8 cellular contexts compared by ENCODE assay signal in the genomic region with DNA sequence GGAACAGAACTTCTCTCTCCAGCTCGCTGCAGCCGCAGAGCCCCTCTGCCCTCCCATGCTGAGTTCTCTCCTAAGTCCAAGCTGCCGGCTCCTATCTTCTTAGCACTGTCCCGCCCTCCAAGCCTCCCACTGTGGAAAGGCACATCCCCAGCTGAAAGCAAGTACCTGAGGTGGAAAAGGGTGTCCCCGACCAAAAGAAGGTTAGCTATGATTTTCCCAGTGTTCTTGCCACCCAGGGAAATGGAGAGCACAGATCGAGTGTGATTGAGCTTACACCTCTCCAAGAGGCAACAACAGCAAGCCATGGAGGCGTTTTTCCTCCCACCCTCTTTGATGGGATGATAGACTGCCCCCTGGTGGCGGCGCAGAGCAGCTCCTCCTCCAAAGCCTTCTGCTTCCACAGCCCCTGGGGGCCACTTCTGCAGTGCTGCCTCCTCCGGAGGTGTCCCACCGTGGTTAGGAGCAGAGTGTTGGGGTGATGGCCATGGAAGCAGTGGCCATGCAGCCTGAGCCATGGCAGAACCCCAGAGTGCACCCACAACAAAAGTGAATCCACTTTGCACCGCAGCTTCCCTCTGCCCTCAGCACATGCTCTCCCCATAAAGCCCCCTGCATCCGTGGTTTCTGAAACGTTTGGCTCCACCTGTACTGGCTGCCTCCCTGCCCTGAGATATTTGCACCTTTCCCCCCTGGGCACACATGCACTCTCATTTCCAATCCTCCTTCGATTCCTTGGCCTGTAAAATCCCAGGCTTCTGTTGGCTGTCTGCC.
DNase-seq lines count a peak whose midpoint lies in the region; ATAC-seq and TF ChIP-seq lines count a peak whose summit lies in the region.

No MANE protein-coding gene starts in this region.

- no peaks in the 10 kb centered on the region for H3K27me3 ChIP-seq in HAP-1 (ENCODE audit: low read depth)

- no peaks in the 10 kb centered on the region for H3K36me3 ChIP-seq in HAP-1 (replicated peaks)

- CTCF ChIA-PET in activated CD4-positive, alpha-beta T cell treated with anti-CD3 and anti-CD28 coated beads for 36 hours (lab: Charles Lee): interaction anchor here (0.6 to 2.5 kb wide), 30 partner anchors 9 to 817 kb away, joined by 3 to 16 read pairs (median 4); no protein-coding TSS in a partner anchor

- peak; percentile 73 for ATAC-seq in activated CD4-positive, alpha-beta T cell treated with anti-CD3 and anti-CD28 coated beads for 36 hours
- ATAC-seq in naive B cell (ENCODE audit: low read depth in 2 of 2): peak; percentile 23 to 43
- ATAC-seq in stimulated activated naive CD8-positive, alpha-beta T cell treated with anti-CD3 and anti-CD28 coated beads, Interleukin-15, amount 100 ng/mL, for 72 hours: peak; percentile 80

- peaks cover 4% of the 10 kb centered on the region for H3K4me1 Mint-ChIP-seq in activated CD4-positive, alpha-beta T cell treated with anti-CD3 and anti-CD28 coated beads for 36 hours
- no peaks in the 10 kb centered on the region for H3K4me1 Mint-ChIP-seq in naive B cell
- no peaks in the 10 kb centered on the region for H3K4me1 Mint-ChIP-seq in stimulated activated naive CD8-positive, alpha-beta T cell treated with anti-CD3 and anti-CD28 coated beads, Interleukin-15, amount 100 ng/mL, for 72 hours

- H3K4me3 ChIP-seq in HAP-1 (no peak overlapping the region), lower leg skin (ENCODE audit: low read depth, poor library complexity, severe bottlenecking) (no peak overlapping the region)

- H3K4me1 ChIP-seq in HAP-1: no peaks in the 10 kb centered on the region

- intact Hi-C loops in activated CD4-positive, alpha-beta T cell treated with anti-CD3 and anti-CD28 coated beads for 36 hours (cut with DNase I, micrococcal nuclease): loop anchor here (1.0 to 10.0 kb wide), 5 partner anchors 179 to 1495 kb away; no protein-coding TSS in a partner anchor
- intact Hi-C loops in lower leg skin (cut with DNase I; ENCODE audit: low total_unique reads): loop anchor here (5.0 kb wide), 1 partner anchor 857 kb away; no protein-coding TSS in a partner anchor

- peaks cover 2% of the 10 kb centered on the region for H3K27me3 Mint-ChIP-seq in activated CD4-positive, alpha-beta T cell treated with anti-CD3 and anti-CD28 coated beads for 36 hours
- peaks cover 12 to 22% (median 19%) of the 10 kb centered on the region in 3 donors for H3K27me3 Mint-ChIP-seq in naive B cell
- peaks cover 8% of the 10 kb centered on the region for H3K27me3 Mint-ChIP-seq in stimulated activated naive CD8-positive, alpha-beta T cell treated with anti-CD3 and anti-CD28 coated beads, Interleukin-15, amount 100 ng/mL, for 72 hours

- H3K36me3 Mint-ChIP-seq in activated CD4-positive, alpha-beta T cell treated with anti-CD3 and anti-CD28 coated beads for 36 hours (ENCODE audit: low read depth): no peaks in the 10 kb centered on the region
- H3K36me3 Mint-ChIP-seq in naive B cell: no peaks in the 10 kb centered on the region

- no peak overlapping the region for H3K4me3 Mint-ChIP-seq in activated CD4-positive, alpha-beta T cell treated with anti-CD3 and anti-CD28 coated beads for 36 hours
- H3K4me3 Mint-ChIP-seq in naive B cell: no peak overlapping the region
- no peak overlapping the region for H3K4me3 Mint-ChIP-seq in stimulated activated naive CD8-positive, alpha-beta T cell treated with anti-CD3 and anti-CD28 coated beads, Interleukin-15, amount 100 ng/mL, for 72 hours

- WGBS in lower leg skin, 2 donors: 49 to 50% methylated on average over 15 of the region's 15 CpGs

- peak; percentile 82 for DNase-seq in ELF-1 (ENCODE audit: low read depth, low spot score)
- peak; percentile 48 to 78 for DNase-seq in HAP-1 (ENCODE audit: low spot score in 2 of 2)
- peak; percentile 18 for DNase-seq in NCI-H1930 (lab: John Stamatoyannopoulos, UW)
- peak; percentile 83 for DNase-seq in activated CD4-positive, alpha-beta T cell treated with anti-CD3 and anti-CD28 coated beads for 36 hours
- peak; percentile 22 for DNase-seq in effector CD4-positive, alpha-beta T cell
- DNase-seq in naive B cell: peak; percentile 7
- DNase-seq in stimulated activated naive CD8-positive, alpha-beta T cell treated with anti-CD3 and anti-CD28 coated beads, Interleukin-15, amount 100 ng/mL, for 72 hours: peak; percentile 57 to 58
- no peak for DNase-seq in lower leg skin (ENCODE audit: low spot score in 2 of 2)

- TF ChIP-seq CTCF in lower leg skin (IDR thresholded peaks at IDR 0.05): no peak

- no peak overlapping the region for H3K27ac Mint-ChIP-seq in activated CD4-positive, alpha-beta T cell treated with anti-CD3 and anti-CD28 coated beads for 36 hours
- H3K27ac Mint-ChIP-seq in naive B cell: no peak overlapping the region
- H3K27ac Mint-ChIP-seq in stimulated activated naive CD8-positive, alpha-beta T cell treated with anti-CD3 and anti-CD28 coated beads, Interleukin-15, amount 100 ng/mL, for 72 hours: peak overlapping the region; percentile 52

- no peaks in the 10 kb centered on the region for H3K9me3 Mint-ChIP-seq in activated CD4-positive, alpha-beta T cell treated with anti-CD3 and anti-CD28 coated beads for 36 hours (ENCODE audit: low read depth)
- H3K9me3 Mint-ChIP-seq in naive B cell: peaks cover 0 to 2% (median 0%) of the 10 kb centered on the region in 7 donors
- no peaks in the 10 kb centered on the region for H3K9me3 Mint-ChIP-seq in stimulated activated naive CD8-positive, alpha-beta T cell treated with anti-CD3 and anti-CD28 coated beads, Interleukin-15, amount 100 ng/mL, for 72 hours

- no peak for TF ChIP-seq POLR2A in lower leg skin (IDR thresholded peaks at IDR 0.05)

- in situ Hi-C loops in HAP-1 (cut with MboI; ENCODE audit: low sequenced_read_pairs): loop anchor here (25.0 kb wide), 1 partner anchor 503 kb away; the partner anchor contains the start of genes MRPL32 and PSMA2

- POLR2A ChIA-PET in activated CD4-positive, alpha-beta T cell treated with anti-CD3 and anti-CD28 coated beads for 36 hours (lab: Charles Lee): no interaction called here

- H3K9me3 ChIP-seq in HAP-1: no peaks in the 10 kb centered on the region

Comparison
In these comparisons a context has a peak if more than half of its experiments do, and no peak if none do; other contexts are left out.
1. DNase-seq: peak in ELF-1 (single experiment), HAP-1 (2 of 2), NCI-H1930 (2 of 2), activated CD4-positive, alpha-beta T cell treated with anti-CD3 and anti-CD28 coated beads for 36 hours (single experiment), effector CD4-positive, alpha-beta T cell (single experiment), naive B cell (single experiment) and stimulated activated naive CD8-positive, alpha-beta T cell treated with anti-CD3 and anti-CD28 coated beads, Interleukin-15, amount 100 ng/mL, for 72 hours (2 of 2); none in lower leg skin (0 of 2).
2. H3K27ac Mint-ChIP-seq: peak in stimulated activated naive CD8-positive, alpha-beta T cell treated with anti-CD3 and anti-CD28 coated beads, Interleukin-15, amount 100 ng/mL, for 72 hours (2 of 2); none in activated CD4-positive, alpha-beta T cell treated with anti-CD3 and anti-CD28 coated beads for 36 hours (single experiment) and naive B cell (0 of 6).
3. Peak in every context shown above with its lines, with median percentiles within 50 percentile points of each other: ATAC-seq.